8 cellular contexts compared by ENCODE assay signal in the genomic region with DNA sequence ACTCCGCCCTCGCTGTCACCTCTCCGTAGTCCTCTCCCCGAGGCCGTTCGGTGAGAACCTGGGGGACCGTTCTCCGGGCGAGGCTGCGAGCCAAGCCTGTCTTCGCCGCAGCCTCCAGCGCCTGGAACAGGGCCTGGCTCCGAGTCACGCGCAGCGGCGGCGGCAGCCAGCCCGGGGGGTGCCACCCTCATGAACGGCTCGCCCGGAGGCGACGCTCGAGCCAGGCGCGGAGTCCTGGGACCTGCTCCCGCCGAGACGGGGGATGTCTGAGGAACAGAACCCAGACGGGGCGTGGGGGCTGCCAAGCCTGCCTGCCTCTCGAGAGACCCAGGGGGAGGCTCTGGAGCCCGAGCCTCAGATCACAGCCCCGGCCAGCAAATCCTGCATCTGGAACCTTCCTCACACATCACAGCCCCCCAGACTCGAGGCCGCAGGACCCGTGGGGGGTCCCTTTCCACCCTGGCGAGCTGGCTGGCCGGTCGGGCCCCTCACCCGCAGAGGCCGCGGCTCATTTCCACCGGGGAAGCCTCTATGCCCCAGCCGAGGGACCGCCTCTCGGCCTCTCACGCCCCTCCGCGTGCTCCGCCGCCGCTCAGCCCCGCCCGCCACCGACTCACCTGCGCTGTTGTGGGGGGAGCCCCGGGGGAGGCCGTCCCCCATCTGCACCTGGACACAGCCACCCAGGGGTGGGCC. TPM values are rescaled to one million over a fixed set of nuclear protein-coding genes. Genes with fewer than 3 reads are reported as not detected.
DNase-seq lines count a peak whose midpoint lies in the region; ATAC-seq and TF ChIP-seq lines count a peak whose summit lies in the region.

No MANE protein-coding gene starts in this region.

- intact Hi-C loops in dorsolateral prefrontal cortex (cut with DNase I) (loop anchor here (5.0 kb wide), 1 partner anchor 73 kb away; no protein-coding TSS in a partner anchor), aorta (cut with DNase I) (no loop called here)
- intact Hi-C loops in activated T-helper 1 cell treated with anti-CD3 and anti-CD28 coated beads, Interleukin-12 subunit alpha, Interleukin-12 subunit beta, Interleukin-2, Interleukin-4 antibody, amounts not matched to agents 30 ng/mL and 10 ng/mL and 1 ng/mL, durations not matched to agents 14 hours and 24 hours and 36 hours (cut with micrococcal nuclease), result no loop called here

- H3K36me3 ChIP-seq in BJ (ENCODE audit: control insufficient read depth, insufficient read depth, low read length) (peaks cover 2% of the 10 kb centered on the region; the same call in 1 of the 2 replicates), aorta (ENCODE audit: control insufficient read depth in 1 of 2, insufficient read depth in 2 of 2, low read length in 1 of 2) (no peaks in the 10 kb centered on the region)

- CTCF ChIA-PET in BJ (lab: Yijun Ruan, JAX), result interaction anchor here (0.7 kb wide), 1 partner anchor 190 kb away, joined by 3 read pairs; no protein-coding TSS in a partner anchor

- no peak overlapping the region for H3K4me3 Mint-ChIP-seq in activated T-helper 1 cell treated with anti-CD3 and anti-CD28 coated beads, Interleukin-12 subunit alpha, Interleukin-12 subunit beta, Interleukin-2, Interleukin-4 antibody, amounts not matched to agents 30 ng/mL and 10 ng/mL and 1 ng/mL, durations not matched to agents 14 hours and 24 hours and 36 hours

- H3K36me3 Mint-ChIP-seq in activated T-helper 1 cell treated with anti-CD3 and anti-CD28 coated beads, Interleukin-12 subunit alpha, Interleukin-12 subunit beta, Interleukin-2, Interleukin-4 antibody, amounts not matched to agents 30 ng/mL and 10 ng/mL and 1 ng/mL, durations not matched to agents 14 hours and 24 hours and 36 hours (ENCODE audit: low read depth), result peaks cover 13% of the 10 kb centered on the region

- H3K4me1 ChIP-seq in aorta (ENCODE audit: control insufficient read depth in 1 of 2, insufficient read depth in 2 of 2, low read length in 2 of 2), result no peaks in the 10 kb centered on the region

- DNase-seq in BJ (ENCODE audit: low read depth), result no peak
- DNase-seq in RPMI7951 (ENCODE audit: low read depth), result peak; percentile 26
- peak in 8 of 10 donors; percentile 38 to 79 (median 66) for DNase-seq in dorsolateral prefrontal cortex
- peak; percentile 16 for DNase-seq in middle frontal gyrus (ENCODE audit: extremely low spot score, low spot score)
- no peak for DNase-seq in aorta
- DNase-seq in activated T-helper 1 cell treated with anti-CD3 and anti-CD28 coated beads, Interleukin-12 subunit alpha, Interleukin-12 subunit beta, Interleukin-2, Interleukin-4 antibody, amounts not matched to agents 30 ng/mL and 10 ng/mL and 1 ng/mL, durations not matched to agents 14 hours and 24 hours and 36 hours (ENCODE audit: low spot score), result no peak
- DNase-seq in SK-N-DZ (ENCODE audit: low spot score), result no peak

- no peak overlapping the region for H3K27ac Mint-ChIP-seq in activated T-helper 1 cell treated with anti-CD3 and anti-CD28 coated beads, Interleukin-12 subunit alpha, Interleukin-12 subunit beta, Interleukin-2, Interleukin-4 antibody, amounts not matched to agents 30 ng/mL and 10 ng/mL and 1 ng/mL, durations not matched to agents 14 hours and 24 hours and 36 hours

- peaks cover 38% of the 10 kb centered on the region for H3K4me1 Mint-ChIP-seq in activated T-helper 1 cell treated with anti-CD3 and anti-CD28 coated beads, Interleukin-12 subunit alpha, Interleukin-12 subunit beta, Interleukin-2, Interleukin-4 antibody, amounts not matched to agents 30 ng/mL and 10 ng/mL and 1 ng/mL, durations not matched to agents 14 hours and 24 hours and 36 hours (ENCODE audit: low read depth)

- H3K27me3 ChIP-seq in BJ (ENCODE audit: control insufficient read depth, insufficient read depth, low read length), result peaks cover 34% of the 10 kb centered on the region
- H3K27me3 ChIP-seq in dorsolateral prefrontal cortex, result peaks cover 0 to 55% (median 30%) of the 10 kb centered on the region in 45 donors
- H3K27me3 ChIP-seq in aorta (ENCODE audit: control insufficient read depth in 1 of 2, insufficient read depth in 2 of 2, low read length in 1 of 2), result peaks cover 0 to 1% of the 10 kb centered on the region in 2 donors

- H3K4me3 ChIP-seq in BJ (ENCODE audit: low read depth, low read length) (peak overlapping the region; percentile 19), dorsolateral prefrontal cortex (peak overlapping the region; percentile 16 to 68 (median 52)), aorta (ENCODE audit: low read length in 2 of 2) (no peak overlapping the region)

- ATAC-seq in aorta (ENCODE audit: low FRiP score) (peak; percentile 59), GM18520 (IDR thresholded peaks at IDR 0.05; ENCODE audit: unreplicated experiment) (no peak)

- no peaks in the 10 kb centered on the region for H3K9me3 ChIP-seq in aorta (ENCODE audit: control insufficient read depth, low read length)

- WGBS in aorta, 2 donors, result 2% methylated on average over 58 to 61 of the region's 61 CpGs

- no peaks in the 10 kb centered on the region for H3K9me3 Mint-ChIP-seq in activated T-helper 1 cell treated with anti-CD3 and anti-CD28 coated beads, Interleukin-12 subunit alpha, Interleukin-12 subunit beta, Interleukin-2, Interleukin-4 antibody, amounts not matched to agents 30 ng/mL and 10 ng/mL and 1 ng/mL, durations not matched to agents 14 hours and 24 hours and 36 hours

- peak overlapping the region in 38 of 59 donors; percentile 4 to 88 (median 53) for H3K27ac ChIP-seq in dorsolateral prefrontal cortex
- no peak overlapping the region for H3K27ac ChIP-seq in aorta (ENCODE audit: low read depth in 1 of 2, low read length in 2 of 2)

- peaks cover 37% of the 10 kb centered on the region for H3K27me3 Mint-ChIP-seq in activated T-helper 1 cell treated with anti-CD3 and anti-CD28 coated beads, Interleukin-12 subunit alpha, Interleukin-12 subunit beta, Interleukin-2, Interleukin-4 antibody, amounts not matched to agents 30 ng/mL and 10 ng/mL and 1 ng/mL, durations not matched to agents 14 hours and 24 hours and 36 hours (ENCODE audit: insufficient read depth)

- POLR2A ChIA-PET in BJ (lab: Charles Lee), result no interaction called here

- TF ChIP-seq CTCF in BJ (IDR thresholded peaks at IDR 0.05; ENCODE audit: insufficient read depth, low read depth, low read length), result no peak
- peak in 1 of 56 donors; percentile 12 for TF ChIP-seq CTCF in dorsolateral prefrontal cortex (IDR thresholded peaks at IDR 0.05 in 54 of 56, conservative IDR thresholded peaks at IDR 0.05 in 2 of 56; ENCODE audit: low read depth in 1 of 56, partially characterized antibody in 56 of 56)

RNA-seq across cellular contexts. Expression of a gene that starts 4.1 kb away (rescaled TPM):
- polyA plus RNA-seq in BJ (2011; rRNA removed) (not detected in 2 replicates), aorta (not detected)
- polyA minus RNA-seq in BJ (2011; rRNA and poly(A)+ RNA removed), result not detected in 2 replicates
- not detected in 2 replicates for total RNA-seq in RPMI7951 (2014; rRNA removed; shearing (Covaris generic))
- total RNA-seq in dorsolateral prefrontal cortex (1 to 10 TPM in 117 of 120 experiments, under 1 TPM in 2, not detected in 1; 0.79 to 7.2 (median 2.8) TPM), aorta (not detected)
- 5.8 and 6.1 TPM in 2 replicates for total RNA-seq in activated T-helper 1 cell treated with anti-CD3 and anti-CD28 coated beads, Interleukin-12 subunit alpha, Interleukin-12 subunit beta, Interleukin-2, Interleukin-4 antibody, amounts not matched to agents 30 ng/mL and 10 ng/mL and 1 ng/mL, durations not matched to agents 14 hours and 24 hours and 36 hours
- polyA plus RNA-seq in SK-N-DZ (2014; cell fraction: cytosol; rRNA removed), result 0.16 TPM in 1 of 2 replicates, not detected in the other
- polyA plus RNA-seq in SK-N-DZ (2014; cell fraction: nucleus; rRNA removed), result 3.7 and 5.5 TPM in 2 replicates

RNA-seq across cellular contexts. Expression of a gene that starts 15.9 kb away (rescaled TPM):
- 0.06 and 0.16 TPM in 2 replicates for polyA plus RNA-seq in BJ (2011; rRNA removed)
- polyA minus RNA-seq in BJ (2011; rRNA and poly(A)+ RNA removed), result 0.10 TPM in 1 of 2 replicates, not detected in the other
- total RNA-seq in RPMI7951 (2014; rRNA removed; shearing (Covaris generic)), result not detected in 2 replicates
- 1 to 10 TPM in 78 of 120 experiments, under 1 TPM in 42; 0.13 to 5.8 (median 1.2) TPM for total RNA-seq in dorsolateral prefrontal cortex
- total RNA-seq in aorta, result under 1 TPM; 0.24 to 0.32 TPM
- polyA plus RNA-seq in aorta, result not detected
- 3.0 and 3.2 TPM in 2 replicates for total RNA-seq in activated T-helper 1 cell treated with anti-CD3 and anti-CD28 coated beads, Interleukin-12 subunit alpha, Interleukin-12 subunit beta, Interleukin-2, Interleukin-4 antibody, amounts not matched to agents 30 ng/mL and 10 ng/mL and 1 ng/mL, durations not matched to agents 14 hours and 24 hours and 36 hours
- polyA plus RNA-seq in SK-N-DZ (2014; cell fraction: cytosol; rRNA removed), result 0.21 and 0.69 TPM in 2 replicates
- polyA plus RNA-seq in SK-N-DZ (2014; cell fraction: nucleus; rRNA removed), result 1.1 and 1.2 TPM in 2 replicates

RNA-seq across cellular contexts. Expression of a gene that starts 36.2 kb away (rescaled TPM):
- polyA plus RNA-seq in BJ (2011; rRNA removed), result 18.6 and 30.4 TPM in 2 replicates
- polyA minus RNA-seq in BJ (2011; rRNA and poly(A)+ RNA removed), result 9.7 and 10.0 TPM in 2 replicates
- total RNA-seq in RPMI7951 (2014; rRNA removed; shearing (Covaris generic)), result 50.3 and 57.6 TPM in 2 replicates
- total RNA-seq in dorsolateral prefrontal cortex, result 1 to 10 TPM in 53 of 120 experiments, under 1 TPM in 26, not detected in 41; 0.49 to 3.3 (median 1.4) TPM
- under 1 TPM; 0.58 to 0.84 TPM for total RNA-seq in aorta
- 1 to 10 TPM in 1 of 2 donors, not detected in 1; 2.6 TPM for polyA plus RNA-seq in aorta
- 82.0 and 84.6 TPM in 2 replicates for total RNA-seq in activated T-helper 1 cell treated with anti-CD3 and anti-CD28 coated beads, Interleukin-12 subunit alpha, Interleukin-12 subunit beta, Interleukin-2, Interleukin-4 antibody, amounts not matched to agents 30 ng/mL and 10 ng/mL and 1 ng/mL, durations not matched to agents 14 hours and 24 hours and 36 hours
- 65.8 and 72.3 TPM in 2 replicates for polyA plus RNA-seq in SK-N-DZ (2014; cell fraction: cytosol; rRNA removed)
- polyA plus RNA-seq in SK-N-DZ (2014; cell fraction: nucleus; rRNA removed), result 75.6 and 76.1 TPM in 2 replicates

RNA-seq across cellular contexts. Expression of a gene that starts 58.5 kb away (rescaled TPM):
- polyA plus RNA-seq in BJ (2011; rRNA removed) (0.02 and 0.06 TPM in 2 replicates), aorta (under 1 TPM in 1 of 2 donors, not detected in 1; 0.05 TPM)
- polyA minus RNA-seq in BJ (2011; rRNA and poly(A)+ RNA removed), result 0.05 and 0.09 TPM in 2 replicates
- 0.29 and 0.36 TPM in 2 replicates for total RNA-seq in RPMI7951 (2014; rRNA removed; shearing (Covaris generic))
- total RNA-seq in dorsolateral prefrontal cortex (100 to 1,000 TPM in 119 of 120 experiments, 10 to 100 TPM in 1; 90.5 to 406 (median 293) TPM), aorta (under 1 TPM; 0.63 to 0.68 TPM)
- 7.0 and 7.9 TPM in 2 replicates for total RNA-seq in activated T-helper 1 cell treated with anti-CD3 and anti-CD28 coated beads, Interleukin-12 subunit alpha, Interleukin-12 subunit beta, Interleukin-2, Interleukin-4 antibody, amounts not matched to agents 30 ng/mL and 10 ng/mL and 1 ng/mL, durations not matched to agents 14 hours and 24 hours and 36 hours
- polyA plus RNA-seq in SK-N-DZ (2014; cell fraction: cytosol; rRNA removed), result 46.1 and 48.4 TPM in 2 replicates
- polyA plus RNA-seq in SK-N-DZ (2014; cell fraction: nucleus; rRNA removed), result 22.6 and 39.4 TPM in 2 replicates

Comparison
In these comparisons a context has a peak if more than half of its experiments do, and no peak if none do; other contexts are left out.
1. DNase-seq: peak in RPMI7951 (single experiment), dorsolateral prefrontal cortex (8 of 10) and middle frontal gyrus (single experiment); none in BJ (single experiment), aorta (0 of 2), activated T-helper 1 cell treated with anti-CD3 and anti-CD28 coated beads, Interleukin-12 subunit alpha, Interleukin-12 subunit beta, Interleukin-2, Interleukin-4 antibody, amounts not matched to agents 30 ng/mL and 10 ng/mL and 1 ng/mL, durations not matched to agents 14 hours and 24 hours and 36 hours (single experiment) and SK-N-DZ (single experiment).
2. H3K4me3 ChIP-seq: peak in BJ (single experiment) and dorsolateral prefrontal cortex (59 of 59); none in aorta (0 of 2).
3. H3K27ac ChIP-seq: peak in dorsolateral prefrontal cortex (38 of 59); none in aorta (0 of 2).
4. RNA of a gene that starts 36.2 kb away (total RNA-seq): 82.0 to 84.6 TPM in activated T-helper 1 cell treated with anti-CD3 and anti-CD28 coated beads, Interleukin-12 subunit alpha, Interleukin-12 subunit beta, Interleukin-2, Interleukin-4 antibody, amounts not matched to agents 30 ng/mL and 10 ng/mL and 1 ng/mL, durations not matched to agents 14 hours and 24 hours and 36 hours and 50.3 to 57.6 TPM in RPMI7951; 0.49 to 3.3 TPM in dorsolateral prefrontal cortex and 0.58 to 0.84 TPM in aorta; every median in the first group is over 10 times any median in the second.
5. intact Hi-C loops: an anchor here in dorsolateral prefrontal cortex (5.0 kb wide); none called in aorta and activated T-helper 1 cell treated with anti-CD3 and anti-CD28 coated beads, Interleukin-12 subunit alpha, Interleukin-12 subunit beta, Interleukin-2, Interleukin-4 antibody, amounts not matched to agents 30 ng/mL and 10 ng/mL and 1 ng/mL, durations not matched to agents 14 hours and 24 hours and 36 hours.